Comparison of ENCODE assay signal across 1 cellular context in genomic region chr12:113232232-113232615, GRCh38.
TF ChIP-seq lines count a peak whose summit lies in the region.

No MANE protein-coding gene starts in this region.

TF ChIP-seq in H1, 55 proteins besides CTCF, POLR2A, EP300 and RAD21:
- TF ChIP-seq TAF1 (IDR thresholded peaks at IDR 0.05; ENCODE audit: low read depth, low read length) (no peak), CBX5 (IDR thresholded peaks at IDR 0.05; ENCODE audit: low read depth, low read length) (no peak), MAFK (IDR thresholded peaks at IDR 0.05; ENCODE audit: low read depth, low read length) (no peak), SP1 (IDR thresholded peaks at IDR 0.05; ENCODE audit: low read depth, low read length) (no peak), SIRT6 (IDR thresholded peaks at IDR 0.05; ENCODE audit: low read length) (no peak), YY1 (IDR thresholded peaks at IDR 0.05; ENCODE audit: low read depth, low read length) (no peak), HDAC6 (IDR thresholded peaks at IDR 0.05; ENCODE audit: low read depth, low read length) (no peak), EZH2 (IDR thresholded peaks at IDR 0.05; ENCODE audit: low read depth, low read length, severe bottlenecking) (no peak), CBX8 (IDR thresholded peaks at IDR 0.05; ENCODE audit: borderline replicate concordance, low read depth, low read length) (no peak)
